ENCODE assay signal across 16 cellular contexts in genomic region chr6:165749163-165749562, GRCh38.
DNase-seq lines count a peak whose midpoint lies in the region; ATAC-seq, FAIRE-seq and TF ChIP-seq lines count a peak whose summit lies in the region.
"Had no signal": no experiment of that assay in that cellular context is flagged by ENCODE, and none has a peak within 500 bp of the region (broad histone marks: within the 10 kb centered on the region; RNA-seq: fewer than 3 reads in every experiment).

No MANE protein-coding gene starts in this region.

- H3K27me3 ChIP-seq in K562 (ENCODE audit: control insufficient read depth in 2 of 2, insufficient read depth in 2 of 2, low read length in 2 of 2) = no peaks in the 10 kb centered on the region
- H3K27me3 ChIP-seq in neuronal stem cell (ENCODE audit: control insufficient read depth in 3 of 3, insufficient read depth in 3 of 3, low read depth in 1 of 3, low read length in 3 of 3) = peaks cover 0 to 2% (median 0%) of the 10 kb centered on the region in 3 experiments
- H3K27me3 ChIP-seq: BLaER1 treated with 17β-estradiol and CSF1 and Interleukin-3, amounts not matched to agents 10 nM and 100 nM had no signal

- no peak overlapping the region for H2BK12ac ChIP-seq in neuronal stem cell (ENCODE audit: low read length)

- H3K4me1 ChIP-seq in K562 (replicated peaks in 1 of 2; ENCODE audit: control insufficient read depth in 2 of 2, insufficient read depth in 2 of 2, low read length in 2 of 2) = no peaks in the 10 kb centered on the region
- no peaks in the 10 kb centered on the region for H3K4me1 ChIP-seq in neuronal stem cell (ENCODE audit: control insufficient read depth in 2 of 2, insufficient read depth in 1 of 2, low read depth in 1 of 2, low read length in 2 of 2)
- H3K4me1 ChIP-seq: HAP-1 had no signal

- no TSS peak for BruUV-seq in K562 (replicated peaks; lab: Mats Ljungman, UMichigan)

- no peak overlapping the region for H2BK5ac ChIP-seq in neuronal stem cell (ENCODE audit: low read length)

- H4K20me1 ChIP-seq in K562 (replicated peaks; ENCODE audit: control insufficient read depth, insufficient read depth, low read length) = no peaks in the 10 kb centered on the region
- H4K20me1 ChIP-seq: BLaER1 treated with 17β-estradiol and CSF1 and Interleukin-3, amounts not matched to agents 10 nM and 100 nM had no signal

- POLR2A ChIA-PET in K562 (lab: Yijun Ruan, JAX) = no interaction called here

- no peak overlapping the region for H2BK15ac ChIP-seq in neuronal stem cell (ENCODE audit: low read length)

- no peak overlapping the region for H4K8ac ChIP-seq in neuronal stem cell (ENCODE audit: low read depth, low read length)

- in situ Hi-C loops in K562 (cut with MboI) = no loop called here

- no peaks in the 10 kb centered on the region for H3K79me1 ChIP-seq in neuronal stem cell (ENCODE audit: low read depth, low read length)

- H2AFZ ChIP-seq in K562 (ENCODE audit: low read depth, low read length) = no peak overlapping the region
- no peak overlapping the region for H2AFZ ChIP-seq in neuronal stem cell (ENCODE audit: low read length)

- no peak for DNase-seq in GM12892 (ENCODE audit: insufficient read length)
- DNase-seq in HTR-8/SVneo (ENCODE audit: insufficient read length, low spot score) = no peak
- DNase-seq in K562 (ENCODE audit: extremely low read depth in 1 of 4, low spot score in 3 of 4) = no peak
- DNase-seq in neuronal stem cell (ENCODE audit: low spot score) = no peak
- no peak for DNase-seq in head of caudate nucleus
- DNase-seq: Calu3; CD8-positive, alpha-beta T cell; DMS79 treated with DMSO at 0.1 percent for 48 hours; GF-D8; GOT3; Kasumi-1; KG1 had no signal

- H2AK5ac ChIP-seq in neuronal stem cell (ENCODE audit: low read depth, low read length) = no peak overlapping the region

- TF ChIP-seq POLR2A in GM12892 (IDR thresholded peaks at IDR 0.05; ENCODE audit: low read depth, low read length) = no peak
- TF ChIP-seq POLR2A in K562 (conservative IDR thresholded peaks at IDR 0.05) = no peak

- H4K91ac ChIP-seq in neuronal stem cell (ENCODE audit: low read depth, low read length, poor library complexity) = no peak overlapping the region

- no peak for TF ChIP-seq EP300 in K562 (IDR thresholded peaks at IDR 0.05; ENCODE audit: low read length)

- no peak overlapping the region for H3K27ac ChIP-seq in K562 (ENCODE audit: extremely low read depth, low read depth, low read length)
- no peak overlapping the region for H3K27ac ChIP-seq in neuronal stem cell (replicated peaks; ENCODE audit: low read length)
- H3K27ac ChIP-seq: BLaER1 treated with 17β-estradiol and CSF1 and Interleukin-3, amounts not matched to agents 10 nM and 100 nM had no signal

- no peak overlapping the region for H3K14ac ChIP-seq in neuronal stem cell (ENCODE audit: low read length)

- FAIRE-seq in GM12892 (lab: Jason Lieb, UNC) (peak; percentile 85), HTR-8/SVneo (lab: Jason Lieb, UNC) (peak; percentile 99), K562 (lab: Jason Lieb, UNC) (peak; percentile 84)

- no peak overlapping the region for H2BK120ac ChIP-seq in neuronal stem cell (ENCODE audit: low read depth, low read length)

- no peak overlapping the region for H3K18ac ChIP-seq in neuronal stem cell (ENCODE audit: low read length)

- H3K9me1 ChIP-seq in K562 (ENCODE audit: control insufficient read depth, insufficient read depth, low read length) = no peaks in the 10 kb centered on the region

- H3K4me2 ChIP-seq in K562 (ENCODE audit: insufficient read depth, low read length) (no peak overlapping the region), neuronal stem cell (ENCODE audit: insufficient read depth, low read length, poor library complexity, severe bottlenecking) (no peak overlapping the region)
- H3K4me2 ChIP-seq: BLaER1 treated with 17β-estradiol and CSF1 and Interleukin-3, amounts not matched to agents 10 nM and 100 nM had no signal

- CTCF ChIA-PET in K562 (lab: Yijun Ruan, JAX; ENCODE audit: low intra/inter-chr PET ratio) = no interaction called here

- H3K4ac ChIP-seq in neuronal stem cell (ENCODE audit: low read length) = no peak overlapping the region

- H3K4me3 ChIP-seq in K562 (no peak overlapping the region), neuronal stem cell (ENCODE audit: low read length in 2 of 2) (peak overlapping the region in 1 of 2 donors; percentile 7)
- H3K4me3 ChIP-seq: BLaER1 treated with 17β-estradiol and CSF1 and Interleukin-3, amounts not matched to agents 10 nM and 100 nM; HAP-1 had no signal

- H3K36me3 ChIP-seq in K562 (ENCODE audit: control insufficient read depth, insufficient read depth, low read length) (no peaks in the 10 kb centered on the region), neuronal stem cell (replicated peaks in 1 of 2; ENCODE audit: control insufficient read depth in 2 of 2, insufficient read depth in 2 of 2, low read length in 2 of 2) (no peaks in the 10 kb centered on the region)
- H3K36me3 ChIP-seq: BLaER1 treated with 17β-estradiol and CSF1 and Interleukin-3, amounts not matched to agents 10 nM and 100 nM; HAP-1 had no signal

- no peak overlapping the region for H3K23ac ChIP-seq in neuronal stem cell (ENCODE audit: low read depth, low read length, poor library complexity)

- ATAC-seq in K562 (no peak), GM21723 (IDR thresholded peaks at IDR 0.05; ENCODE audit: unreplicated experiment) (no peak), HG02973 (IDR thresholded peaks at IDR 0.05; ENCODE audit: unreplicated experiment) (no peak)
- ATAC-seq: CD8-positive, alpha-beta T cell had no signal

- H3K9ac ChIP-seq in K562 (ENCODE audit: insufficient read depth in 1 of 2, low read depth in 2 of 2, low read length in 2 of 2) (no peak overlapping the region), neuronal stem cell (ENCODE audit: low read depth, low read length, poor library complexity) (peak overlapping the region; percentile 51)
- H3K9ac ChIP-seq: BLaER1 treated with 17β-estradiol and CSF1 and Interleukin-3, amounts not matched to agents 10 nM and 100 nM had no signal

- H3K79me2 ChIP-seq in K562 (ENCODE audit: control insufficient read depth, insufficient read depth, low read length) = no peaks in the 10 kb centered on the region

- no peak for TF ChIP-seq CTCF in K562 (IDR thresholded peaks at IDR 0.05 in 2 of 3, conservative IDR thresholded peaks at IDR 0.05 in 1 of 3; ENCODE audit: insufficient read depth in 2 of 3, low read depth in 1 of 3, low read length in 3 of 3)

- no peak for TF ChIP-seq RAD21 in K562 (CRISPR knock-in tag; conservative IDR thresholded peaks at IDR 0.05 in 1 of 2, IDR thresholded peaks at IDR 0.05 in 1 of 2)

- intact Hi-C loops in K562 (cut with micrococcal nuclease) (no loop called here), head of caudate nucleus (cut with DNase I) (no loop called here)

- H3K9me3 ChIP-seq in K562 (replicated peaks; ENCODE audit: control insufficient read depth, insufficient read depth, low read depth, low read length) = no peaks in the 10 kb centered on the region
- peaks cover 0 to 2% of the 10 kb centered on the region in 2 donors for H3K9me3 ChIP-seq in neuronal stem cell (replicated peaks in 1 of 2; ENCODE audit: control insufficient read depth in 2 of 2, insufficient read depth in 1 of 2, low read depth in 1 of 2, low read length in 2 of 2)
- H3K9me3 ChIP-seq: BLaER1 treated with 17β-estradiol and CSF1 and Interleukin-3, amounts not matched to agents 10 nM and 100 nM; HAP-1 had no signal

TF ChIP-seq in K562, 482 proteins besides CTCF, POLR2A, EP300 and RAD21:
- TF ChIP-seq TSC22D4 (tag; IDR thresholded peaks at IDR 0.05) (peak; percentile 69; the same call in 1 of the 2 replicates), TCF7L2 (IDR thresholded peaks at IDR 0.05; ENCODE audit: low read depth, low read length) (no peak), ELF4 (CRISPR knock-in tag; IDR thresholded peaks at IDR 0.05) (0 out of 2 replicates have a peak, but pooled peaks have one; percentile 27)
